Comparison of ENCODE assay signal across 1 cellular context in the genomic region with DNA sequence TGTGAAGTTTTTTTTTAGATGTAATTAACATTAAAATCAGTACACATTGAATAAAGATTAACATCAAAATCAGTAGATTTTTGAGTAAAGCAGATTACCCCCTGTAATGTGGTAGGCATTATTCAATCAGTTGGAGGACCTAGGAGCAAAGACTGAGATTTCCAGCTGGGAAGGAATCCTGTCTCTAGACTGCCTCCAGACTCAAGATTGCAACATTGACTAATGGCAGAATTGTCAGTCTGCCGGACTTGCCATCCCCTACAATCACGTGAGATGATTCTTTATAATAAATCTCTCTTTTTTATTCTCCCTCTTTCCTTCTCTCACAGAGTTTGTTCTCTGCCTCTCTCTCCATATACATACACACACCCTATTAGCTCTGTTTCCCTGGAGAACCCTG.
TF ChIP-seq lines count a peak whose summit lies in the region.

No MANE protein-coding gene starts in this region.

TF ChIP-seq in GM23338, 12 proteins besides CTCF, POLR2A, EP300 and RAD21:
- no peak for TF ChIP-seq EZH2 (IDR thresholded peaks at IDR 0.05; ENCODE audit: low read depth, unreplicated experiment)
- TF ChIP-seq ZNF462 (CRISPR knock-in tag; IDR thresholded peaks at IDR 0.05): no peak
- no peak for TF ChIP-seq CREB1 (CRISPR knock-in tag; IDR thresholded peaks at IDR 0.05; ENCODE audit: low read depth)
- no peak for TF ChIP-seq POLR2AphosphoS5 (IDR thresholded peaks at IDR 0.05; ENCODE audit: low read depth)
